In the genomic region with DNA sequence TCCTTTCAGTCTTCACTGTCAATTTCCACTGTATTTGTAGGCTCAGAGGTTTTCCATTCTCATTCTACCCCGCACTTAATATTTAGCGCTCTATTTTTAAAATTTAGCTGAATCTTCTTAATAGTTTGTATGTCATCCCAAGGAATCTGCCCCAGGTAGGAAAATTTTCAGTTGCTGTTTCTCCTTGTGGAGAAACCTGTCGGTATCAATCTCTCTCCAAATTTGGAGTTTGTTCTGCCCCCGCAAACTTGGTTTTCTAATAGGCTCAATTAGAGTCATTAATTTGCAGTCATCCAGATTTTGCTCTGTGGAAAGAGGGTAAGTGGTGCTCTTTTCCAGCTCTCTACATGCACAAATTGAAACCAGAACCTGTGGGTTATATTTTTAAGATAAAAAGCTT, we compare ENCODE assay signal across 29 cellular contexts.
"Had no signal": no experiment of that assay in that cellular context is flagged by ENCODE, and none has a peak within 500 bp of the region (broad histone marks: within the 10 kb centered on the region; RNA-seq: fewer than 3 reads in every experiment).

No MANE protein-coding gene starts in this region.

- H3K27me3 Mint-ChIP-seq: stimulated activated naive CD8-positive, alpha-beta T cell treated with anti-CD3 and anti-CD28 coated beads, Interleukin-15, amount 100 ng/mL, for 72 hours; type B pancreatic cell had no signal

- H3K4me3 ChIP-seq: stomach, suprapubic skin, testis, thoracic aorta, thyroid gland, tibial artery, tibial nerve, transverse colon, upper lobe of left lung, upper lobe of right lung, uterus, vagina had no signal

- ATAC-seq: stimulated activated effector memory CD8-positive, alpha-beta T cell treated with anti-CD3 and anti-CD28 coated beads, Interleukin-12 subunit alpha, Interleukin-12 subunit beta, amount 100 ng/mL, for 72 hours; stimulated activated memory B cell treated with anti-CD40 and anti-IgM and Interleukin-4, amounts not matched to agents 10 μg/mL and 1 μg/mL and 100 μg/mL, for 72 hours; stimulated activated naive B cell treated with anti-CD40 and anti-IgM and Interleukin-4, amounts not matched to agents 10 μg/mL and 1 μg/mL and 100 μg/mL, for 72 hours; stimulated activated naive CD8-positive, alpha-beta T cell treated with anti-CD3 and anti-CD28 coated beads, Interleukin-15, amount 100 ng/mL, for 72 hours; stimulated activated naive CD8-positive, alpha-beta T cell treated with anti-CD3 and anti-CD28 coated beads, Interleukin-15, Interleukin-2, amounts not matched to agents 100 U/mL and 50 U/mL, for 24 hours; upper lobe of right lung had no signal

- H3K27me3 ChIP-seq: stomach, suprapubic skin, testis, thyroid gland, tibial artery, tibial nerve, transverse colon, upper lobe of left lung, upper lobe of right lung, uterus, vagina had no signal

- H3K4me1 Mint-ChIP-seq: stimulated activated effector memory CD8-positive, alpha-beta T cell treated with anti-CD3 and anti-CD28 coated beads, Interleukin-12 subunit alpha, Interleukin-12 subunit beta, amount 100 ng/mL, for 72 hours; stimulated activated memory B cell treated with anti-CD40 and anti-IgM and Interleukin-4, amounts not matched to agents 10 μg/mL and 1 μg/mL and 100 μg/mL, for 72 hours; stimulated activated naive B cell treated with anti-CD40 and anti-IgM and Interleukin-4, amounts not matched to agents 10 μg/mL and 1 μg/mL and 100 μg/mL, for 72 hours; stimulated activated naive CD8-positive, alpha-beta T cell treated with anti-CD3 and anti-CD28 coated beads, Interleukin-15, amount 100 ng/mL, for 72 hours had no signal

- H3K27ac Mint-ChIP-seq: stimulated activated effector memory CD8-positive, alpha-beta T cell treated with anti-CD3 and anti-CD28 coated beads, Interleukin-12 subunit alpha, Interleukin-12 subunit beta, amount 100 ng/mL, for 72 hours; stimulated activated memory B cell treated with anti-CD40 and anti-IgM and Interleukin-4, amounts not matched to agents 10 μg/mL and 1 μg/mL and 100 μg/mL, for 72 hours; stimulated activated naive B cell treated with anti-CD40 and anti-IgM and Interleukin-4, amounts not matched to agents 10 μg/mL and 1 μg/mL and 100 μg/mL, for 72 hours; stimulated activated naive CD8-positive, alpha-beta T cell treated with anti-CD3 and anti-CD28 coated beads, Interleukin-15, amount 100 ng/mL, for 72 hours; stimulated activated naive CD8-positive, alpha-beta T cell treated with anti-CD3 and anti-CD28 coated beads, Interleukin-15, Interleukin-2, amounts not matched to agents 100 ng/mL and 50 ng/mL, for 24 hours; type B pancreatic cell had no signal

- H3K4me3 Mint-ChIP-seq: stimulated activated effector memory CD8-positive, alpha-beta T cell treated with anti-CD3 and anti-CD28 coated beads, Interleukin-12 subunit alpha, Interleukin-12 subunit beta, amount 100 ng/mL, for 72 hours; stimulated activated memory B cell treated with anti-CD40 and anti-IgM and Interleukin-4, amounts not matched to agents 10 μg/mL and 1 μg/mL and 100 μg/mL, for 72 hours; stimulated activated naive B cell treated with anti-CD40 and anti-IgM and Interleukin-4, amounts not matched to agents 10 μg/mL and 1 μg/mL and 100 μg/mL, for 72 hours; stimulated activated naive CD8-positive, alpha-beta T cell treated with anti-CD3 and anti-CD28 coated beads, Interleukin-15, amount 100 ng/mL, for 72 hours; stimulated activated naive CD8-positive, alpha-beta T cell treated with anti-CD3 and anti-CD28 coated beads, Interleukin-15, Interleukin-2, amounts not matched to agents 100 ng/mL and 50 ng/mL, for 24 hours; type B pancreatic cell had no signal

- H3K4me1 ChIP-seq: stomach, suprapubic skin, testis, thyroid gland, tibial artery, tibial nerve, transverse colon, upper lobe of left lung, upper lobe of right lung, uterus, vagina had no signal

- H3K36me3 Mint-ChIP-seq: stimulated activated effector memory CD8-positive, alpha-beta T cell treated with anti-CD3 and anti-CD28 coated beads, Interleukin-12 subunit alpha, Interleukin-12 subunit beta, amount 100 ng/mL, for 72 hours; stimulated activated naive B cell treated with anti-CD40 and anti-IgM and Interleukin-4, amounts not matched to agents 10 μg/mL and 1 μg/mL and 100 μg/mL, for 72 hours; type B pancreatic cell had no signal

- H3K36me3 ChIP-seq: stomach, suprapubic skin, thoracic aorta, thyroid gland, tibial artery, upper lobe of left lung, upper lobe of right lung, uterus, vagina had no signal

- DNase-seq: stimulated activated CD4-positive, alpha-beta T cell treated with anti-CD3 and anti-CD28 coated beads, Interleukin-2, amount 100 ng/mL, for 48 hours; stimulated activated CD4-positive, alpha-beta T cell treated with anti-CD3 and anti-CD28 coated beads, Interleukin-4, amount 100 ng/mL, for 1 hour; stimulated activated CD4-positive, alpha-beta T cell treated with anti-CD3 and anti-CD28 coated beads, Interleukin-4, amount 100 ng/mL, for 24 hours; stimulated activated CD4-positive, alpha-beta T cell treated with anti-CD3 and anti-CD28 coated beads, Interleukin-4, amount 100 ng/mL, for 4 hours; stimulated activated CD8-positive, alpha-beta memory T cell treated with anti-CD3 and anti-CD28 coated beads, Interleukin-4, amount 100 ng/mL, for 48 hours; stimulated activated naive B cell treated with anti-CD40 and anti-IgM and Interleukin-4, amounts not matched to agents 10 μg/mL and 1 μg/mL and 100 μg/mL, for 72 hours; stimulated activated naive CD4-positive, alpha-beta T cell; stimulated activated naive CD4-positive, alpha-beta T cell treated with Interleukin-2 at 50 U/mL for 16 hours; stimulated activated naive CD8-positive, alpha-beta T cell treated with anti-CD3 and anti-CD28 coated beads, Interleukin-15, amount 100 ng/mL, for 72 hours; stimulated activated naive CD8-positive, alpha-beta T cell treated with anti-CD3 and anti-CD28 coated beads, Interleukin-15, Interleukin-2, amounts not matched to agents 100 U/mL and 50 U/mL, for 24 hours; stomach; substantia nigra; testis; thyroid gland; tibial artery; transverse colon; trophoblast cell; upper lobe of left lung; upper lobe of right lung; uterus had no signal

- H3K27ac ChIP-seq: stomach, suprapubic skin, testis, thoracic aorta, thyroid gland, tibial artery, tibial nerve, transverse colon, upper lobe of left lung, upper lobe of right lung, uterus, vagina had no signal

- H3K9me3 ChIP-seq: suprapubic skin, testis, thoracic aorta, thyroid gland, tibial artery, transverse colon, upper lobe of right lung, uterus, vagina had no signal

- FAIRE-seq: urothelium cell line had no signal
